3 cellular contexts compared by ENCODE assay signal in genomic region chr9:16539626-16540025, GRCh38.
A peak's percentile ranks its signal among the peaks of the same experiment; 100 is the strongest.
DNase-seq lines count a peak whose midpoint lies in the region; ATAC-seq, FAIRE-seq and TF ChIP-seq lines count a peak whose summit lies in the region.
"Not testable (repeated sequence)": the region's sequence is repeated elsewhere in the genome, so short reads cannot be mapped to it uniquely, and the experiment has no call there.

No MANE protein-coding gene starts in this region.

- TF ChIP-seq EP300 in HepG2 (IDR thresholded peaks at IDR 0.05; ENCODE audit: low read depth in 2 of 2, low read length in 2 of 2); HepG2 (CRISPR knock-in tag; IDR thresholded peaks at IDR 0.05; ENCODE audit: borderline replicate concordance): not testable (repeated sequence)

- peak overlapping the region; percentile 25 for H3K27ac Mint-ChIP-seq in nephron progenitor cell

- not testable (repeated sequence) for FAIRE-seq in HepG2 (lab: Jason Lieb, UNC)

- not testable (repeated sequence) for DNase-seq in HepG2 (ENCODE audit: low spot score); nephron progenitor cell

- not testable (repeated sequence) for H3K27me3 Mint-ChIP-seq in nephron progenitor cell (ENCODE audit: low read depth, poor library complexity)

- not testable (repeated sequence) for TF ChIP-seq RAD21 in HepG2 (CRISPR knock-in tag; IDR thresholded peaks at IDR 0.05)

- H3K9ac ChIP-seq in HepG2 (ENCODE audit: insufficient read depth, low read depth, low read length): not testable (repeated sequence)

- H3K4me3 Mint-ChIP-seq in nephron progenitor cell: not testable (repeated sequence)

- H3K4me1 ChIP-seq in HEK293 (ENCODE audit: control insufficient read depth, insufficient read depth, low read length); HepG2 (ENCODE audit: insufficient read depth, low read length): not testable (repeated sequence)

- H3K27me3 ChIP-seq in HepG2 (ENCODE audit: control insufficient read depth in 1 of 2, insufficient read depth in 2 of 2, low read length in 2 of 2): not testable (repeated sequence)

- not testable (repeated sequence) for H3K9me3 Mint-ChIP-seq in nephron progenitor cell

- POLR2A ChIA-PET in HEK293 (lab: Yijun Ruan, JAX); HepG2 (lab: Yijun Ruan, JAX): not testable (repeated sequence)

- not testable (repeated sequence) for BruUV-seq in HepG2 (replicated peaks; lab: Mats Ljungman, UMichigan)

- not testable (repeated sequence) for H3K27ac ChIP-seq in HEK293 (ENCODE audit: extremely low read depth, low read depth, low read length); HepG2 (ENCODE audit: extremely low read length, insufficient read depth, low read length)

- not testable (repeated sequence) for H4K20me1 ChIP-seq in HepG2 (ENCODE audit: insufficient read depth, low read length)

- not testable (repeated sequence) for TF ChIP-seq CTCF in HEK293 (tag by site-specific recombination; IDR thresholded peaks at IDR 0.05); HepG2 (CRISPR knock-in tag; IDR thresholded peaks at IDR 0.05); nephron progenitor cell (IDR thresholded peaks at IDR 0.05)

- not testable (repeated sequence) for H3K9me3 ChIP-seq in HEK293 (ENCODE audit: control insufficient read depth, insufficient read depth, low read depth, low read length); HepG2 (ENCODE audit: low read length)

- in situ Hi-C loops in HepG2 (cut with HindIII; ENCODE audit: extremely low pct_ligation_motif_present, low pct_unique_long_range_greater_than_20kb): not testable (repeated sequence)

- intact Hi-C loops in HepG2 (cut with micrococcal nuclease; ENCODE audit: unreplicated experiment): not testable (repeated sequence)

- ATAC-seq in HepG2: not testable (repeated sequence)

- peaks cover 27% of the 10 kb centered on the region for H3K4me1 Mint-ChIP-seq in nephron progenitor cell

- TF ChIP-seq POLR2A in HepG2 (IDR thresholded peaks at IDR 0.05; ENCODE audit: insufficient read depth in 1 of 2, low read depth in 2 of 2, low read length in 2 of 2): not testable (repeated sequence)

- H3K36me3 Mint-ChIP-seq in nephron progenitor cell (ENCODE audit: low read depth): not testable (repeated sequence)

- 25% methylated on average over 1 of the region's 1 CpG for WGBS in HepG2 (ENCODE audit: low lambda C conversion rate)

- not testable (repeated sequence) for H3K79me2 ChIP-seq in HepG2 (ENCODE audit: insufficient read depth, low read length)

- not testable (repeated sequence) for H3K36me3 ChIP-seq in HEK293 (ENCODE audit: control insufficient read depth in 2 of 2, insufficient read depth in 1 of 2, low read length in 2 of 2); HepG2 (replicated peaks in 1 of 2; ENCODE audit: control insufficient read depth in 1 of 2, insufficient read depth in 2 of 2, low read length in 2 of 2)

- H2AFZ ChIP-seq in HepG2 (ENCODE audit: low read length): not testable (repeated sequence)

- not testable (repeated sequence) for H3K4me2 ChIP-seq in HepG2 (ENCODE audit: low read depth, low read length)

- not testable (repeated sequence) for H3K4me3 ChIP-seq in HEK293 (ENCODE audit: low read depth, low read length); HepG2 (replicated peaks in 1 of 3; ENCODE audit: insufficient read depth in 1 of 3, low read depth in 2 of 3, low read length in 3 of 3)

- CTCF ChIA-PET in HEK293 (lab: Yijun Ruan, JAX); HepG2 (lab: Yijun Ruan, JAX; ENCODE audit: low intra/inter-chr PET ratio, low total read pairs): not testable (repeated sequence)

TF ChIP-seq in HEK293, 187 proteins besides CTCF, POLR2A, EP300 and RAD21:
- peak; percentile 98 for TF ChIP-seq PRDM1 (tag by site-specific recombination; IDR thresholded peaks at IDR 0.05)

TF ChIP-seq in HepG2, 621 proteins besides CTCF, POLR2A, EP300 and RAD21:
- TF ChIP-seq HNRNPK (IDR thresholded peaks at IDR 0.05; ENCODE audit: low read depth, low read length, poor library complexity, severe bottlenecking): peak; percentile 57
